Comparison of ENCODE assay signal across 1 cellular context in genomic region chr6:28053584-28053983, GRCh38.
TF ChIP-seq lines count a peak whose summit lies in the region.

No MANE protein-coding gene starts in this region.

TF ChIP-seq in K562, 482 proteins besides CTCF, POLR2A, EP300 and RAD21 (continued from another document):
- TF ChIP-seq AFF1 (IDR thresholded peaks at IDR 0.05; ENCODE audit: low read depth in 1 of 2, partially characterized antibody in 2 of 2), result no peak
- no peak for TF ChIP-seq ZNF75A (CRISPR knock-in tag; IDR thresholded peaks at IDR 0.05)
- TF ChIP-seq CLOCK (CRISPR knock-in tag; IDR thresholded peaks at IDR 0.05; ENCODE audit: borderline replicate concordance), result no peak
- no peak for TF ChIP-seq MAFF (IDR thresholded peaks at IDR 0.05; ENCODE audit: low read length)
- TF ChIP-seq ZNF444 (CRISPR knock-in tag; IDR thresholded peaks at IDR 0.05), result no peak
- TF ChIP-seq CXXC5 (CRISPR knock-in tag; IDR thresholded peaks at IDR 0.05), result no peak
TF ChIP-seq in K562: peak in this region for 0.
